In the genomic region with DNA sequence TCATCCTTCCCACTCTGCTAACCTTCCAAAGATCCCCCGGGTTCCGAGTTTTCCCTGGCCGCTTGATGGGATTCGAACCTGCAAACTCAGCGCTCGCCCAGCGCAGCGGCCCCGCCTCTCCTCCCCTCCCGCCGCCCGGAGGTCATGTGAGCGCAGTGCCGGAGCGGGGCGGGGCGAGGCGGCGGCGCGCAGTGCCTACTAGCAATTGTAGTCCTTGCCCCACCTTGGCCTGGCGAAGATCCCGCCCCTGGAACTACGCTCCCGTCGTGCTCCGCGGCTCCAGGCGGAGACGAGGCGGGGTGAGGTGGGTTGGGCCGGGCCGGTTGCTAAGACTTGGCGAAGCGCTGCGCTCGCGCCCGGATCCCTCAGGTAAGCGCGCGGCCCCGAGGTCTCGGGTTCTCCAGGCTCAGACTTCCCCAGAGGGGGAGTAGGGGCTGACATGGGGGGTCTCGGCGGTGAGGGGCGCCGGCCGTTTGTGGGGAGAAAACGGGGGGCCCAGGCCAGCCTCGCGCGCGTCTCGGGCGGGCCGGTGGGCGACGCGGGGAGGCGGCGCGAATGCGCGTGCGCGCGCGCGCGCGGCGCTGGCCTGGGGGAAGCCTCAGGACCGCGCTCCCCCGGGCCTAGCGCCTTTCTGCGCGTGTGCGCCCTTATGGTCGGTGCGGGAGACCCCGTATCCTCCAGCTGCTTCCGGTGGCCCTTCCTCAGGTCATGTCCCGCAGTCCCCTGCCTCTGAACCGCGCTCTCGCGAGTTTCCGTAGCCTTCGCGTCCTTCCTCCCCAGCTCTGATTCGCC, we compare ENCODE assay signal across 1 cellular context.
TF ChIP-seq lines count a peak whose summit lies in the region.

A gene (plus strand): TSS at position 329 of the 792 bp plus-strand sequence. CDS start 6,649 bp downstream, outside the sequence.
A gene with protein sequence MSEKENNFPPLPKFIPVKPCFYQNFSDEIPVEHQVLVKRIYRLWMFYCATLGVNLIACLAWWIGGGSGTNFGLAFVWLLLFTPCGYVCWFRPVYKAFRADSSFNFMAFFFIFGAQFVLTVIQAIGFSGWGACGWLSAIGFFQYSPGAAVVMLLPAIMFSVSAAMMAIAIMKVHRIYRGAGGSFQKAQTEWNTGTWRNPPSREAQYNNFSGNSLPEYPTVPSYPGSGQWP (plus strand): TSS at position 329 of the 792 bp plus-strand sequence. CDS start 9,621 bp downstream, outside the sequence.

TF ChIP-seq in K562, 482 proteins besides CTCF, POLR2A, EP300 and RAD21 (continued from another document and continues in another):
- peak; percentile 75 for TF ChIP-seq TBP (optimal IDR thresholded peaks at IDR 0.05; ENCODE audit: low read depth, low read length)
- no peak for TF ChIP-seq ZNF589 (CRISPR knock-in tag; IDR thresholded peaks at IDR 0.05; ENCODE audit: low read depth)
- TF ChIP-seq, protein P1, sequence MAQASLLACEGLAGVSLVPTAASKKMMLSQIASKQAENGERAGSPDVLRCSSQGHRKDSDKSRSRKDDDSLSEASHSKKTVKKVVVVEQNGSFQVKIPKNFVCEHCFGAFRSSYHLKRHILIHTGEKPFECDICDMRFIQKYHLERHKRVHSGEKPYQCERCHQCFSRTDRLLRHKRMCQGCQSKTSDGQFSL (CRISPR knock-in tag; IDR thresholded peaks at IDR 0.05), result no peak
- TF ChIP-seq, protein P1 (tag; IDR thresholded peaks at IDR 0.05), result no peak
- no peak for TF ChIP-seq IFI16 (CRISPR knock-in tag; IDR thresholded peaks at IDR 0.05)
- peak; percentile 67 for TF ChIP-seq L3MBTL2 (IDR thresholded peaks at IDR 0.05)
- TF ChIP-seq ZFPM2 (CRISPR knock-in tag; IDR thresholded peaks at IDR 0.05), result 0 out of 2 replicates have a peak, but pooled peaks have one; percentile 38
- no peak for TF ChIP-seq ZNF444 (CRISPR knock-in tag; IDR thresholded peaks at IDR 0.05)
- TF ChIP-seq, protein P2, sequence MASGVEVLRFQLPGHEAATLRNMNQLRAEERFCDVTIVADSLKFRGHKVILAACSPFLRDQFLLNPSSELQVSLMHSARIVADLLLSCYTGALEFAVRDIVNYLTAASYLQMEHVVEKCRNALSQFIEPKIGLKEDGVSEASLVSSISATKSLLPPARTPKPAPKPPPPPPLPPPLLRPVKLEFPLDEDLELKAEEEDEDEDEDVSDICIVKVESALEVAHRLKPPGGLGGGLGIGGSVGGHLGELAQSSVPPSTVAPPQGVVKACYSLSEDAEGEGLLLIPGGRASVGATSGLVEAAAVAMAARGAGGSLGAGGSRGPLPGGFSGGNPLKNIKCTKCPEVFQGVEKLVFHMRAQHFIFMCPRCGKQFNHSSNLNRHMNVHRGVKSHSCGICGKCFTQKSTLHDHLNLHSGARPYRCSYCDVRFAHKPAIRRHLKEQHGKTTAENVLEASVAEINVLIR (CRISPR knock-in tag; IDR thresholded peaks at IDR 0.05), result 0 out of 2 replicates have a peak, but pooled peaks have one; percentile 35
- no peak for TF ChIP-seq FOS (IDR thresholded peaks at IDR 0.05; ENCODE audit: extremely low read depth, insufficient read length)
- TF ChIP-seq MYBL2 (IDR thresholded peaks at IDR 0.05; ENCODE audit: low read depth), result no peak
- TF ChIP-seq MYBL2 (CRISPR knock-in tag; IDR thresholded peaks at IDR 0.05; ENCODE audit: borderline replicate concordance), result no peak
- no peak for TF ChIP-seq ZNF140 (CRISPR knock-in tag; IDR thresholded peaks at IDR 0.05)
- TF ChIP-seq HDAC3 (IDR thresholded peaks at IDR 0.05; ENCODE audit: borderline replicate concordance, partially characterized antibody), result no peak
- no peak; the same call in 1 of the 2 replicates for TF ChIP-seq FOXP1 (CRISPR knock-in tag; IDR thresholded peaks at IDR 0.05)
- no peak for TF ChIP-seq ILK (tag; IDR thresholded peaks at IDR 0.05; ENCODE audit: borderline replicate concordance, low read depth)
- no peak for TF ChIP-seq SMARCA5 (IDR thresholded peaks at IDR 0.05)
- TF ChIP-seq, protein P3, sequence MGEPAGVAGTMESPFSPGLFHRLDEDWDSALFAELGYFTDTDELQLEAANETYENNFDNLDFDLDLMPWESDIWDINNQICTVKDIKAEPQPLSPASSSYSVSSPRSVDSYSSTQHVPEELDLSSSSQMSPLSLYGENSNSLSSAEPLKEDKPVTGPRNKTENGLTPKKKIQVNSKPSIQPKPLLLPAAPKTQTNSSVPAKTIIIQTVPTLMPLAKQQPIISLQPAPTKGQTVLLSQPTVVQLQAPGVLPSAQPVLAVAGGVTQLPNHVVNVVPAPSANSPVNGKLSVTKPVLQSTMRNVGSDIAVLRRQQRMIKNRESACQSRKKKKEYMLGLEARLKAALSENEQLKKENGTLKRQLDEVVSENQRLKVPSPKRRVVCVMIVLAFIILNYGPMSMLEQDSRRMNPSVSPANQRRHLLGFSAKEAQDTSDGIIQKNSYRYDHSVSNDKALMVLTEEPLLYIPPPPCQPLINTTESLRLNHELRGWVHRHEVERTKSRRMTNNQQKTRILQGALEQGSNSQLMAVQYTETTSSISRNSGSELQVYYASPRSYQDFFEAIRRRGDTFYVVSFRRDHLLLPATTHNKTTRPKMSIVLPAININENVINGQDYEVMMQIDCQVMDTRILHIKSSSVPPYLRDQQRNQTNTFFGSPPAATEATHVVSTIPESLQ (CRISPR knock-in tag; IDR thresholded peaks at IDR 0.05), result 0 out of 2 replicates have a peak, but pooled peaks have one; percentile 35
- peak; percentile 12; the same call in 1 of the 2 replicates for TF ChIP-seq CEBPG (CRISPR knock-in tag; IDR thresholded peaks at IDR 0.05)
- TF ChIP-seq CEBPG (tag; conservative IDR thresholded peaks at IDR 0.05 in 1 of 2, IDR thresholded peaks at IDR 0.05 in 1 of 2), result no peak
- TF ChIP-seq, protein P4, sequence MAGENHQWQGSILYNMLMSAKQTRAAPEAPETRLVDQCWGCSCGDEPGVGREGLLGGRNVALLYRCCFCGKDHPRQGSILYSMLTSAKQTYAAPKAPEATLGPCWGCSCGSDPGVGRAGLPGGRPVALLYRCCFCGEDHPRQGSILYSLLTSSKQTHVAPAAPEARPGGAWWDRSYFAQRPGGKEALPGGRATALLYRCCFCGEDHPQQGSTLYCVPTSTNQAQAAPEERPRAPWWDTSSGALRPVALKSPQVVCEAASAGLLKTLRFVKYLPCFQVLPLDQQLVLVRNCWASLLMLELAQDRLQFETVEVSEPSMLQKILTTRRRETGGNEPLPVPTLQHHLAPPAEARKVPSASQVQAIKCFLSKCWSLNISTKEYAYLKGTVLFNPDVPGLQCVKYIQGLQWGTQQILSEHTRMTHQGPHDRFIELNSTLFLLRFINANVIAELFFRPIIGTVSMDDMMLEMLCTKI (IDR thresholded peaks at IDR 0.05; ENCODE audit: partially characterized antibody), result no peak
- TF ChIP-seq BHLHE40 (IDR thresholded peaks at IDR 0.05; ENCODE audit: low read length), result peak; percentile 93
- no peak for TF ChIP-seq MAFG (tag; conservative IDR thresholded peaks at IDR 0.05)
- TF ChIP-seq, protein P5, sequence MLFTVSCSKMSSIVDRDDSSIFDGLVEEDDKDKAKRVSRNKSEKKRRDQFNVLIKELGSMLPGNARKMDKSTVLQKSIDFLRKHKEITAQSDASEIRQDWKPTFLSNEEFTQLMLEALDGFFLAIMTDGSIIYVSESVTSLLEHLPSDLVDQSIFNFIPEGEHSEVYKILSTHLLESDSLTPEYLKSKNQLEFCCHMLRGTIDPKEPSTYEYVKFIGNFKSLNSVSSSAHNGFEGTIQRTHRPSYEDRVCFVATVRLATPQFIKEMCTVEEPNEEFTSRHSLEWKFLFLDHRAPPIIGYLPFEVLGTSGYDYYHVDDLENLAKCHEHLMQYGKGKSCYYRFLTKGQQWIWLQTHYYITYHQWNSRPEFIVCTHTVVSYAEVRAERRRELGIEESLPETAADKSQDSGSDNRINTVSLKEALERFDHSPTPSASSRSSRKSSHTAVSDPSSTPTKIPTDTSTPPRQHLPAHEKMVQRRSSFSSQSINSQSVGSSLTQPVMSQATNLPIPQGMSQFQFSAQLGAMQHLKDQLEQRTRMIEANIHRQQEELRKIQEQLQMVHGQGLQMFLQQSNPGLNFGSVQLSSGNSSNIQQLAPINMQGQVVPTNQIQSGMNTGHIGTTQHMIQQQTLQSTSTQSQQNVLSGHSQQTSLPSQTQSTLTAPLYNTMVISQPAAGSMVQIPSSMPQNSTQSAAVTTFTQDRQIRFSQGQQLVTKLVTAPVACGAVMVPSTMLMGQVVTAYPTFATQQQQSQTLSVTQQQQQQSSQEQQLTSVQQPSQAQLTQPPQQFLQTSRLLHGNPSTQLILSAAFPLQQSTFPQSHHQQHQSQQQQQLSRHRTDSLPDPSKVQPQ (CRISPR knock-in tag; IDR thresholded peaks at IDR 0.05; ENCODE audit: borderline replicate concordance), result no peak
- no peak for TF ChIP-seq LARP7 (IDR thresholded peaks at IDR 0.05)
- TF ChIP-seq NCOA4 (IDR thresholded peaks at IDR 0.05; ENCODE audit: partially characterized antibody), result no peak
- TF ChIP-seq, protein P6, sequence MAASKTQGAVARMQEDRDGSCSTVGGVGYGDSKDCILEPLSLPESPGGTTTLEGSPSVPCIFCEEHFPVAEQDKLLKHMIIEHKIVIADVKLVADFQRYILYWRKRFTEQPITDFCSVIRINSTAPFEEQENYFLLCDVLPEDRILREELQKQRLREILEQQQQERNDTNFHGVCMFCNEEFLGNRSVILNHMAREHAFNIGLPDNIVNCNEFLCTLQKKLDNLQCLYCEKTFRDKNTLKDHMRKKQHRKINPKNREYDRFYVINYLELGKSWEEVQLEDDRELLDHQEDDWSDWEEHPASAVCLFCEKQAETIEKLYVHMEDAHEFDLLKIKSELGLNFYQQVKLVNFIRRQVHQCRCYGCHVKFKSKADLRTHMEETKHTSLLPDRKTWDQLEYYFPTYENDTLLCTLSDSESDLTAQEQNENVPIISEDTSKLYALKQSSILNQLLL (CRISPR knock-in tag; IDR thresholded peaks at IDR 0.05; ENCODE audit: borderline replicate concordance), result no peak
- TF ChIP-seq ZBTB17 (CRISPR knock-in tag; IDR thresholded peaks at IDR 0.05), result no peak
- TF ChIP-seq NFE2L1 (tag; IDR thresholded peaks at IDR 0.05; ENCODE audit: borderline replicate concordance, low read depth), result no peak
- TF ChIP-seq DACH1 (IDR thresholded peaks at IDR 0.05; ENCODE audit: partially characterized antibody), result peak; percentile 96
- no peak for TF ChIP-seq HNRNPK (IDR thresholded peaks at IDR 0.05; ENCODE audit: low read depth, low read length, poor library complexity, severe bottlenecking)
- no peak for TF ChIP-seq TFAM (CRISPR knock-in tag; conservative IDR thresholded peaks at IDR 0.05)
- TF ChIP-seq ZNF431 (CRISPR knock-in tag; IDR thresholded peaks at IDR 0.05), result no peak
- TF ChIP-seq NUFIP1 (IDR thresholded peaks at IDR 0.05; ENCODE audit: partially characterized antibody), result no peak
- peak; percentile 94 for TF ChIP-seq RAD51 (IDR thresholded peaks at IDR 0.05; ENCODE audit: borderline replicate concordance, low read depth)
- TF ChIP-seq, protein P7, sequence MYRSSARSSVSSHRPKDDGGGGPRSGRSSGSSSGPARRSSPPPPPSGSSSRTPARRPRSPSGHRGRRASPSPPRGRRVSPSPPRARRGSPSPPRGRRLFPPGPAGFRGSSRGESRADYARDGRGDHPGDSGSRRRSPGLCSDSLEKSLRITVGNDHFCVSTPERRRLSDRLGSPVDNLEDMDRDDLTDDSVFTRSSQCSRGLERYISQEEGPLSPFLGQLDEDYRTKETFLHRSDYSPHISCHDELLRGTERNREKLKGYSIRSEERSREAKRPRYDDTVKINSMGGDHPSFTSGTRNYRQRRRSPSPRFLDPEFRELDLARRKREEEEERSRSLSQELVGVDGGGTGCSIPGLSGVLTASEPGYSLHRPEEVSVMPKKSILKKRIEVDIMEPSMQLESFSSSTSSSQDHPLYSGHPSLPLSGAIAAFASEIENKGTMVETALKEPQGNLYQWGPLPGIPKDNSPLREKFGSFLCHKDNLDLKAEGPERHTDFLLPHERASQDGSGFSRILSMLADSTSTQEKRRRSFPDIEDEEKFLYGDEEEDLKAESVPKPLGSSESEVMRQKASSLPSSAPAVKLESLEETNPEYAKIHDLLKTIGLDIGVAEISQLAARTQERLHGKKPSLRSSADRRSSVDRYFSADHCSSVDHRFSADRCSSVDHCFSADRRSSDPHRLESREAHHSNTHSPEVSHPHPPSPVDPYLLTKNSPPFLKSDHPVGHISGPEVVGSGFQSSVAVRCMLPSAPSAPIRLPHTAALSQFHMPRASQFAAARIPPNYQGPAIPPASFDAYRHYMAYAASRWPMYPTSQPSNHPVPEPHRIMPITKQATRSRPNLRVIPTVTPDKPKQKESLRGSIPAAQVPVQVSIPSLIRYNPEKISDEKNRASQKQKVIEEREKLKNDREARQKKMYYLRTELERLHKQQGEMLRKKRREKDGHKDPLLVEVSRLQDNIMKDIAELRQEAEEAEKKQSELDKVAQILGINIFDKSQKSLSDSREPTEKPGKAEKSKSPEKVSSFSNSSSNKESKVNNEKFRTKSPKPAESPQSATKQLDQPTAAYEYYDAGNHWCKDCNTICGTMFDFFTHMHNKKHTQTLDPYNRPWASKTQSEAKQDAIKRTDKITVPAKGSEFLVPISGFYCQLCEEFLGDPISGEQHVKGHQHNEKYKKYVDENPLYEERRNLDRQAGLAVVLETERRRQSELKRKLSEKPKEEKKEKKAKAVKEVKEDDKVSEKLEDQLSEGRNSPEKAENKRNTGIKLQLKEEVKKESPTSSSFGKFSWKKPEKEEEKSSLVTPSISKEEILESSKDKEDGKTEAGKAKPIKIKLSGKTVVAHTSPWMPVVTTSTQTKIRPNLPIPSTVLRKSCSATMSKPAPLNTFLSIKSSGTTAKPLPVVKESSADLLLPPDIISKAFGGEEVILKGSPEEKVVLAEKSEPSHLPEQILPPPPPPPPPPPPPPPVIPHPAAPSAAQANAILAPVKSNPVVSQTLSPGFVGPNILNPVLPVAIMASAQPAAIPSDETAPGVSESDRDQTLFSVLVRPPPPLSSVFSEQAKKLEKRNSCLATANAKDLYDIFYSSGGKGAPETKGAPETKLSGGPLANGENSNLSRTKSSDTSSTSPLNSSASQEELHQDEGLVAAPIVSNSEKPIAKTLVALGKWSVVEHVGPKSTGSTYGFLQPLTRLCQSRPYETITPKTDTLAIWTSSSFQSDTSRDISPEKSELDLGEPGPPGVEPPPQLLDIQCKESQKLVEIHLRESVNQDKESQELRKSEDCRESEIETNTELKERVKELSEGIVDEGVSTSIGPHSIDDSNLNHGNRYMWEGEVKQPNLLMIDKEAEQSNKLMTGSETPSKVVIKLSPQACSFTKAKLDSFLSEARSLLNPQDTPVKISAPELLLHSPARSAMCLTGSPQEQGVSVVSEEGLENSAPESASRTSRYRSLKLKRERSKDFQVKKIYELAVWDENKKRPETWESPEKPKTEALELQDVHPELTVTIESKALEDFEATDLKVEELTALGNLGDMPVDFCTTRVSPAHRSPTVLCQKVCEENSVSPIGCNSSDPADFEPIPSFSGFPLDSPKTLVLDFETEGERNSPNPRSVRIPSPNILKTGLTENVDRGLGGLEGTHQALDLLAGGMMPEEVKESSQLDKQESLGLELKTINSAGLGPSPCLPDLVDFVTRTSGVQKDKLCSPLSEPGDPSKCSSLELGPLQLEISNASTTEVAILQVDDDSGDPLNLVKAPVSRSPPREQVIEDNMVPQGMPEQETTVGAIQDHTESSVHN (IDR thresholded peaks at IDR 0.05; ENCODE audit: borderline replicate concordance in 1 of 2, low read depth in 1 of 2), result no peak
- TF ChIP-seq ZNF75A (CRISPR knock-in tag; IDR thresholded peaks at IDR 0.05), result no peak
- TF ChIP-seq, protein P8, sequence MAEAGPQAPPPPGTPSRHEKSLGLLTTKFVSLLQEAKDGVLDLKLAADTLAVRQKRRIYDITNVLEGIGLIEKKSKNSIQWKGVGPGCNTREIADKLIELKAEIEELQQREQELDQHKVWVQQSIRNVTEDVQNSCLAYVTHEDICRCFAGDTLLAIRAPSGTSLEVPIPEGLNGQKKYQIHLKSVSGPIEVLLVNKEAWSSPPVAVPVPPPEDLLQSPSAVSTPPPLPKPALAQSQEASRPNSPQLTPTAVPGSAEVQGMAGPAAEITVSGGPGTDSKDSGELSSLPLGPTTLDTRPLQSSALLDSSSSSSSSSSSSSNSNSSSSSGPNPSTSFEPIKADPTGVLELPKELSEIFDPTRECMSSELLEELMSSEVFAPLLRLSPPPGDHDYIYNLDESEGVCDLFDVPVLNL (CRISPR knock-in tag; IDR thresholded peaks at IDR 0.05; ENCODE audit: low read depth), result no peak; the same call in 1 of the 2 replicates
